8 cellular contexts compared by ENCODE assay signal in the genomic region with DNA sequence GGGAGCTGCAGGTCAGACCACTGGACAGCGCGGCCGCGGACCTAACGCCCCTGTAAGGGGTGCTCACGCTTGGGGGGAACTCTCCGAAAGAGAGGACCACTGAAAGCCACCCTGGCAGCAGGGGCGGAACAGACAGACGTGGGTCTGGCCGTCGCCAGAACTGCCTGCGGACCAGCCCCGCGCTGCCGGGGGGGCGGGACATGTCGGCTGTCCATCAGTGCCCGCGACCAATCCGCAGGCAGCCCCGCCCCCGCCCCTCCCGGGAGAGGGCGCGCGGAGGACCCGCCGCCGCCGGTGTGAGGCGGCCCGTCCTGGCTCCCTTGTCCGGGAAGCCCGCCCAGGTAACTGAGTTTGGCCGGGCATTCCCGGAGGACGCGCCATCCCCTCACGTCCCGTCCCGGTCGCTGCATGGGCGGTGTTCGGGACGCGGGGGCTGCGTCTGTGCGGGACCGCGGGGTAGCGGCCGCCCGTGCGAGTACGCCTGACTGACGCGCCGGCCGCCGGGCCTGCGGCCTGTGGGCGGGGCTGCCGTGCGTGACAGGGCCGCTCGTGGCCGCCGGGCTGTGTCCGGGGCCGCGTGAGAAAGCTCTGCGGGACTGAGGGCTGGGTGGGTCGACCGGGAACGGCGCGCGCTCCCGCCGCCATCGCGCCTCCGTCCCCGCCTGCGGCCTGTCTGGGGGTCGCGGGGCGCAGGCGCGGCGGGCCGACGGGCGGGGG. TPM values are rescaled to one million over a fixed set of nuclear protein-coding genes. Genes with fewer than 3 reads are reported as not detected.
DNase-seq lines count a peak whose midpoint lies in the region; ATAC-seq and TF ChIP-seq lines count a peak whose summit lies in the region.

No MANE protein-coding gene starts in this region.

- 1% methylated on average over 14 to 31 of the region's 94 CpGs for WGBS in lower leg skin, 2 donors

- ATAC-seq in GM19025 (IDR thresholded peaks at IDR 0.05; ENCODE audit: low read depth, unreplicated experiment): peak; percentile 45
- peak; percentile 53 for ATAC-seq in HG03196 (IDR thresholded peaks at IDR 0.05; ENCODE audit: unreplicated experiment)

- intact Hi-C loops in lower leg skin (cut with DNase I; ENCODE audit: low total_unique reads): no loop called here

- no peak for TF ChIP-seq CTCF in AG10803 (conservative IDR thresholded peaks at IDR 0.05; ENCODE audit: low read length)
- TF ChIP-seq CTCF in lower leg skin (IDR thresholded peaks at IDR 0.05): peak in 1 of 3 donors; percentile 22

- peak in 1 of 2 donors; percentile 38 for TF ChIP-seq POLR2A in lower leg skin (IDR thresholded peaks at IDR 0.05)

- H3K4me3 ChIP-seq in AG10803 (ENCODE audit: low read length) (peak overlapping the region; percentile 74), lower leg skin (ENCODE audit: low read depth, poor library complexity, severe bottlenecking) (peak overlapping the region; percentile 80)

- DNase-seq in AG10803 (ENCODE audit: low read depth) (peak; percentile 74), NCI-H510A treated with DMSO at 0.1 percent for 48 hours (lab: John Stamatoyannopoulos, UW) (peak; percentile 58), dermis blood vessel endothelial cell (peak; percentile 91), lower leg skin (ENCODE audit: low spot score in 2 of 2) (peak; percentile 86 to 97)
- peak; percentile 73 to 77 for DNase-seq in activated CD4-positive, alpha-beta T cell treated with anti-CD3 and anti-CD28 coated beads, Interleukin-2, amount 50 U/mL, for 24 hours (ENCODE audit: low read depth in 1 of 2, low spot score in 1 of 2)
- peak; percentile 86 for DNase-seq in stimulated activated CD4-positive, alpha-beta T cell treated with anti-CD3 and anti-CD28 coated beads, Interleukin-4, amount 100 ng/mL, for 24 hours

RNA-seq across cellular contexts. Expression of a gene that starts 0.5 kb away (rescaled TPM):
- total RNA-seq in dermis blood vessel endothelial cell (188 TPM in 2 replicates), lower leg skin (100 to 1,000 TPM in 1 of 4 donors, 10 to 100 TPM in 3; 59.0 to 138 (median 72.5) TPM)

Comparison
In these comparisons a context has a peak if more than half of its experiments do, and no peak if none do; other contexts are left out.
1. Peak in every context shown above with its lines: DNase-seq, ATAC-seq and H3K4me3 ChIP-seq.